9 cellular contexts compared by ENCODE assay signal in the genomic region with DNA sequence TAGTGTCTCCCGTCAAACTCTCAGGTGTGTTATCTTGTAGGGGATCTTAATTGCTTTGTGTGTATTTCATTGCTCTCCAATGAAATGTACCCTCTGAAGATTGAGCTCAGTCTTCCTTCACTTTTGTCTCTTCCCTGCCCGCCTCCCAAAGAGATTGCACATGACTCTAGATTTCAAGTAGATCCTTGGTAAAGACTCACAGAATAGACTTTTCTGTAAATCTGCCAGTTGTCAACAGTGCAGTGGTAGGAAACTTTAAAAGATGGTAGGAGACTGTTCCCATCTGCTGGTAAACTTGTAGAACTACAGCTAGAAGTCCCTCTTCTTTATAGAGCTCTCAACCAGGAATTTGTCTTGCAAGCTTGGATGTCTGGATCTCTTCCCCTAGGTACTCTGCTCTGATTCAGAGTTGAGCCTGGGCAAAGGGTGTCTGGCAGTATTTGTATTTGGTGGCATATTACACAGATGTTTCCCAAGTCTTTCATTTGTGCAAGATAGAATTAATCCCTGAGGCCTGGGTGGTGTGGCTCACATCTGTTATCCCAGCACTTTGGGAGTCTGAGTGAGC. TPM values are rescaled to one million over a fixed set of nuclear protein-coding genes. Genes with fewer than 3 reads are reported as not detected.
DNase-seq lines count a peak whose midpoint lies in the region; ATAC-seq, FAIRE-seq and TF ChIP-seq lines count a peak whose summit lies in the region.
"Had no signal": no experiment of that assay in that cellular context is flagged by ENCODE, and none has a peak within 500 bp of the region (broad histone marks: within the 10 kb centered on the region; RNA-seq: fewer than 3 reads in every experiment).

No MANE protein-coding gene starts in this region.

- ATAC-seq in K562 = peak; percentile 94

- CTCF ChIA-PET in HEK293T (lab: Yijun Ruan, JAX) (interaction anchor here (0.7 to 1.1 kb wide), 4 partner anchors 15 to 128 kb away, joined by 3 to 5 read pairs (median 3); no protein-coding TSS in a partner anchor), K562 (lab: Yijun Ruan, JAX; ENCODE audit: low intra/inter-chr PET ratio) (interaction anchor here (1.2 kb wide), 1 partner anchor 119 kb away, joined by 4 read pairs; no protein-coding TSS in a partner anchor)
- CTCF ChIA-PET in activated CD4-positive, alpha-beta T cell treated with anti-CD3 and anti-CD28 coated beads, Interleukin-2, amount 10 ng/mL, durations not matched to agents 7 days and 5 days (lab: Charles Lee) = interaction anchor here (0.5 to 3.0 kb wide), 5 partner anchors 9 to 1527 kb away, joined by 3 to 10 read pairs (median 3); no protein-coding TSS in a partner anchor

- no peaks in the 10 kb centered on the region for H3K9me3 Mint-ChIP-seq in immature natural killer cell
- H3K9me3 Mint-ChIP-seq in activated CD4-positive, alpha-beta T cell treated with anti-CD3 and anti-CD28 coated beads, Interleukin-2, amount 10 ng/mL, durations not matched to agents 7 days and 5 days = no peaks in the 10 kb centered on the region

- peaks cover 4 to 6% of the 10 kb centered on the region in 2 donors for H3K4me1 Mint-ChIP-seq in immature natural killer cell
- peaks cover 2% of the 10 kb centered on the region for H3K4me1 Mint-ChIP-seq in activated CD4-positive, alpha-beta T cell treated with anti-CD3 and anti-CD28 coated beads, Interleukin-2, amount 10 ng/mL, durations not matched to agents 7 days and 5 days

- TF ChIP-seq EP300 in K562 (IDR thresholded peaks at IDR 0.05; ENCODE audit: low read length) (no peak), stomach (IDR thresholded peaks at IDR 0.05) (no peak)

- peaks cover 0 to 3% (median 0%) of the 10 kb centered on the region in 3 donors for H3K36me3 Mint-ChIP-seq in immature natural killer cell
- H3K36me3 Mint-ChIP-seq in activated CD4-positive, alpha-beta T cell treated with anti-CD3 and anti-CD28 coated beads, Interleukin-2, amount 10 ng/mL, durations not matched to agents 7 days and 5 days (ENCODE audit: low read depth) = no peaks in the 10 kb centered on the region

- H3K4me1 ChIP-seq in K562 (replicated peaks in 1 of 2; ENCODE audit: control insufficient read depth in 2 of 2, insufficient read depth in 2 of 2, low read length in 2 of 2) (peaks cover 0 to 6% of the 10 kb centered on the region in 2 experiments; a peak in 3 of 5 replicates), stomach (no peaks in the 10 kb centered on the region)

- intact Hi-C loops in K562 (cut with micrococcal nuclease) = loop anchor here (2.0 to 10.0 kb wide), 4 partner anchors 120 to 688 kb away; partner anchors contain the start of gene RCC1L
- intact Hi-C loops in stomach (cut with DNase I; ENCODE audit: low total_unique reads) = no loop called here

- POLR2A ChIA-PET in HEK293T (lab: Yijun Ruan, JAX) = interaction anchor here (0.8 kb wide), 1 partner anchor 23 kb away, joined by 3 read pairs; the partner anchor contains the start of gene HIP1
- POLR2A ChIA-PET in K562 (lab: Yijun Ruan, JAX) = interaction anchor here (0.6 to 1.6 kb wide), 6 partner anchors 9 to 297 kb away, joined by 3 to 5 read pairs (median 3); no protein-coding TSS in a partner anchor
- POLR2A ChIA-PET in activated CD4-positive, alpha-beta T cell treated with anti-CD3 and anti-CD28 coated beads, Interleukin-2, amount 10 ng/mL, durations not matched to agents 7 days and 5 days (lab: Charles Lee) = no interaction called here

- no peaks in the 10 kb centered on the region for H3K9me1 ChIP-seq in K562 (ENCODE audit: control insufficient read depth, insufficient read depth, low read length)

- H3K4me2 ChIP-seq in K562 (ENCODE audit: insufficient read depth, low read length) = no peak overlapping the region

- H3K79me2 ChIP-seq in K562 (ENCODE audit: control insufficient read depth, insufficient read depth, low read length) = no peaks in the 10 kb centered on the region

- TF ChIP-seq CTCF in K562 (IDR thresholded peaks at IDR 0.05 in 2 of 3, conservative IDR thresholded peaks at IDR 0.05 in 1 of 3; ENCODE audit: insufficient read depth in 2 of 3, low read depth in 1 of 3, low read length in 3 of 3) = peak; percentile 72 to 90 (median 86)
- TF ChIP-seq CTCF in stomach (IDR thresholded peaks at IDR 0.05) = peak in 5 of 7 experiments; percentile 46 to 79 (median 69)

- peaks cover 0 to 1% (median 0%) of the 10 kb centered on the region in 3 donors for H3K27me3 Mint-ChIP-seq in immature natural killer cell (ENCODE audit: low read depth in 3 of 3)
- H3K27me3 Mint-ChIP-seq in activated CD4-positive, alpha-beta T cell treated with anti-CD3 and anti-CD28 coated beads, Interleukin-2, amount 10 ng/mL, durations not matched to agents 7 days and 5 days = no peaks in the 10 kb centered on the region

- H3K36me3 ChIP-seq in K562 (ENCODE audit: control insufficient read depth, insufficient read depth, low read length) (no peaks in the 10 kb centered on the region), stomach (no peaks in the 10 kb centered on the region)
- H3K36me3 ChIP-seq: neutrophil had no signal

- WGBS in K562 (ENCODE audit: insufficient coverage, low coverage, missing lambda C conversion rate) = 5% methylated on average over 2 of the region's 2 CpGs
- 4 to 17% (median 11%) methylated on average over 2 of the region's 2 CpGs for WGBS in stomach, 5 donors

- H3K4me3 ChIP-seq in K562 (no peak overlapping the region), stomach (no peak overlapping the region)

- H3K9me3 ChIP-seq in K562 (replicated peaks; ENCODE audit: control insufficient read depth, insufficient read depth, low read depth, low read length) = no peaks in the 10 kb centered on the region
- H3K9me3 ChIP-seq in stomach = no peaks in the 10 kb centered on the region
- H3K9me3 ChIP-seq: neutrophil had no signal

- no peak for TF ChIP-seq POLR2A in K562 (conservative IDR thresholded peaks at IDR 0.05)
- no peak for TF ChIP-seq POLR2A in stomach (IDR thresholded peaks at IDR 0.05)

- peak; percentile 94 for FAIRE-seq in K562 (lab: Jason Lieb, UNC)

- peak overlapping the region; percentile 14; the same call in 1 of the 2 replicates for H2AFZ ChIP-seq in K562 (ENCODE audit: low read depth, low read length)

- peak overlapping the region in 1 of 6 donors; percentile 15 for H3K27ac Mint-ChIP-seq in immature natural killer cell
- H3K27ac Mint-ChIP-seq in activated CD4-positive, alpha-beta T cell treated with anti-CD3 and anti-CD28 coated beads, Interleukin-2, amount 10 ng/mL, durations not matched to agents 7 days and 5 days = no peak overlapping the region

- H3K27me3 ChIP-seq in K562 (ENCODE audit: control insufficient read depth in 2 of 2, insufficient read depth in 2 of 2, low read length in 2 of 2) (no peaks in the 10 kb centered on the region), stomach (no peaks in the 10 kb centered on the region)
- H3K27me3 ChIP-seq: neutrophil had no signal

- DNase-seq in DMS 273 treated with DMSO at 0.1 percent for 48 hours (lab: John Stamatoyannopoulos, UW) = peak; percentile 58
- peak; percentile 73 for DNase-seq in HEK293T (ENCODE audit: extremely low spot score)
- peak; percentile 63 to 77 for DNase-seq in NCI-H526 (lab: John Stamatoyannopoulos, UW)
- peak; percentile 65 to 82 (median 68) for DNase-seq in K562 (ENCODE audit: extremely low read depth in 1 of 4, low spot score in 3 of 4)
- peak; percentile 48 to 60 (median 56) for DNase-seq in immature natural killer cell
- no peak for DNase-seq in stomach
- DNase-seq in COLO668 (lab: John Stamatoyannopoulos, UW; ENCODE audit: unreplicated experiment) = no peak
- DNase-seq in activated CD4-positive, alpha-beta T cell treated with anti-CD3 and anti-CD28 coated beads, Interleukin-2, amount 10 ng/mL, durations not matched to agents 7 days and 5 days = no peak

- TF ChIP-seq RAD21 in K562 (CRISPR knock-in tag; conservative IDR thresholded peaks at IDR 0.05 in 1 of 2, IDR thresholded peaks at IDR 0.05 in 1 of 2) = peak; percentile 96 to 98

- no TSS peak for BruUV-seq in K562 (replicated peaks; lab: Mats Ljungman, UMichigan)

- in situ Hi-C loops in K562 (cut with MboI) = loop anchor here (25.0 kb wide), 1 partner anchor 875 kb away; the partner anchor contains the start of gene POMZP3

- no peaks in the 10 kb centered on the region for H4K20me1 ChIP-seq in K562 (replicated peaks; ENCODE audit: control insufficient read depth, insufficient read depth, low read length)

- no peak overlapping the region for H3K9ac ChIP-seq in K562 (ENCODE audit: insufficient read depth in 1 of 2, low read depth in 2 of 2, low read length in 2 of 2)

- no peak overlapping the region for H3K4me3 Mint-ChIP-seq in immature natural killer cell
- H3K4me3 Mint-ChIP-seq in activated CD4-positive, alpha-beta T cell treated with anti-CD3 and anti-CD28 coated beads, Interleukin-2, amount 10 ng/mL, durations not matched to agents 7 days and 5 days = no peak overlapping the region

- no peak overlapping the region for H3K27ac ChIP-seq in K562 (ENCODE audit: extremely low read depth, low read depth, low read length)
- H3K27ac ChIP-seq in stomach = no peak overlapping the region
- H3K27ac ChIP-seq: neutrophil had no signal

RNA-seq across cellular contexts. Expression of gene CCL26, which starts 9.6 kb away (rescaled TPM):
- 1.6 TPM in 1 of 2 replicates, not detected in the other for total RNA-seq in K562 (2011; cell fraction: chromatin; rRNA removed; ENCODE audit: low replicate concordance)
- 1.3 and 3.2 TPM in 2 replicates for total RNA-seq in K562 (2011; cell fraction: nucleolus; rRNA removed)
- total RNA-seq in K562 (2011; cell fraction: nucleoplasm; rRNA removed) = 3.0 TPM in 1 of 2 replicates, not detected in the other
- total RNA-seq in K562 (2014; rRNA removed) = 3.0 and 9.1 TPM in 2 replicates
- 5.9 and 8.9 TPM in 2 replicates for total RNA-seq in K562 (2014; rRNA removed; fragmentation: Illumina TruSeq; extraction: Trizol)
- total RNA-seq in K562 (2015; rRNA removed; fragmentation: Illumina TruSeq; extraction: Trizol) = 8.2 and 9.1 TPM in 2 replicates
- 8.1 and 8.4 TPM in 2 replicates for total RNA-seq in K562 (2021)
- polyA plus RNA-seq in K562 (2011; rRNA removed) = 1.3 and 2.3 TPM in 2 replicates
- 0.91 and 3.8 TPM in 2 replicates for polyA plus RNA-seq in K562 (2011; cell fraction: cytosol; rRNA removed)
- polyA plus RNA-seq in K562 (2011; cell fraction: nucleus; rRNA removed) = 1.4 TPM in 1 of 2 replicates, not detected in the other
- 1.5 and 7.1 TPM in 2 replicates for polyA plus RNA-seq in K562 (2012)
- 5.5 and 7.2 TPM in 2 replicates for polyA plus RNA-seq in K562 (2014; fragmentation: Illumina TruSeq; extraction: Trizol)
- 10 to 100 TPM; 21.8 to 26.8 TPM for polyA plus RNA-seq in K562 (2014; fragmentation: Nextera tagmentation; extraction: Ambion mirVana)
- 4.9 and 7.1 TPM in 2 replicates for polyA plus RNA-seq in K562 (2014; rRNA removed)
- polyA minus RNA-seq in K562 (2011; rRNA and poly(A)+ RNA removed) = 1.8 TPM in 1 of 2 replicates, not detected in the other
- polyA minus RNA-seq in K562 (2011; cell fraction: cytosol; rRNA and poly(A)+ RNA removed) = not detected in 2 replicates
- polyA minus RNA-seq in K562 (2011; cell fraction: nucleus; rRNA and poly(A)+ RNA removed) = not detected in 2 replicates
- not detected for polyA plus RNA-seq in immature natural killer cell
- total RNA-seq in stomach = not detected
- polyA plus RNA-seq in stomach = 1 to 10 TPM in 1 of 3 donors, under 1 TPM in 1, not detected in 1; 0.65 to 1.6 TPM
- total RNA-seq in activated CD4-positive, alpha-beta T cell treated with anti-CD3 and anti-CD28 coated beads, Interleukin-2, amount 10 ng/mL, durations not matched to agents 7 days and 5 days = not detected

RNA-seq across cellular contexts. Expression of gene HIP1, which starts 23.7 kb away (rescaled TPM):
- 47.3 and 47.4 TPM in 2 replicates for total RNA-seq in K562 (2011; cell fraction: chromatin; rRNA removed; ENCODE audit: low replicate concordance)
- total RNA-seq in K562 (2011; cell fraction: nucleolus; rRNA removed) = 26.8 and 28.3 TPM in 2 replicates
- 37.8 and 39.5 TPM in 2 replicates for total RNA-seq in K562 (2011; cell fraction: nucleoplasm; rRNA removed)
- total RNA-seq in K562 (2014; rRNA removed) = 5.8 and 9.1 TPM in 2 replicates
- 7.7 and 8.3 TPM in 2 replicates for total RNA-seq in K562 (2014; rRNA removed; fragmentation: Illumina TruSeq; extraction: Trizol)
- 9.5 and 10.4 TPM in 2 replicates for total RNA-seq in K562 (2015; rRNA removed; fragmentation: Illumina TruSeq; extraction: Trizol)
- 13.7 and 14.3 TPM in 2 replicates for total RNA-seq in K562 (2021)
- 8.5 and 12.3 TPM in 2 replicates for polyA plus RNA-seq in K562 (2011; rRNA removed)
- 10.5 and 17.5 TPM in 2 replicates for polyA plus RNA-seq in K562 (2011; cell fraction: cytosol; rRNA removed)
- 5.7 and 6.4 TPM in 2 replicates for polyA plus RNA-seq in K562 (2011; cell fraction: nucleus; rRNA removed)
- 9.7 and 26.7 TPM in 2 replicates for polyA plus RNA-seq in K562 (2012)
- polyA plus RNA-seq in K562 (2014; fragmentation: Illumina TruSeq; extraction: Trizol) = 11.8 and 12.1 TPM in 2 replicates
- 1 to 10 TPM; 2.4 to 2.6 TPM for polyA plus RNA-seq in K562 (2014; fragmentation: Nextera tagmentation; extraction: Ambion mirVana)
- 8.4 and 9.5 TPM in 2 replicates for polyA plus RNA-seq in K562 (2014; rRNA removed)
- 15.6 and 28.2 TPM in 2 replicates for polyA minus RNA-seq in K562 (2011; rRNA and poly(A)+ RNA removed)
- polyA minus RNA-seq in K562 (2011; cell fraction: cytosol; rRNA and poly(A)+ RNA removed) = 11.2 and 13.2 TPM in 2 replicates
- 3.8 and 5.5 TPM in 2 replicates for polyA minus RNA-seq in K562 (2011; cell fraction: nucleus; rRNA and poly(A)+ RNA removed)
- polyA plus RNA-seq in immature natural killer cell = 10 to 100 TPM in 1 of 3 donors, 1 to 10 TPM in 2; 3.9 to 13.3 (median 5.9) TPM
- total RNA-seq in stomach = 10 to 100 TPM in 1 of 5 donors, 1 to 10 TPM in 4; 6.2 to 15.8 (median 8.4) TPM
- 1 to 10 TPM; 2.8 to 6.4 (median 3.6) TPM for polyA plus RNA-seq in stomach
- total RNA-seq in activated CD4-positive, alpha-beta T cell treated with anti-CD3 and anti-CD28 coated beads, Interleukin-2, amount 10 ng/mL, durations not matched to agents 7 days and 5 days = 1 to 10 TPM; 2.2 to 2.8 TPM

RNA-seq across cellular contexts. Expression of gene CCL24, which starts 51.2 kb away (rescaled TPM):
- 2.5 TPM in 1 of 2 replicates, not detected in the other for total RNA-seq in K562 (2011; cell fraction: chromatin; rRNA removed; ENCODE audit: low replicate concordance)
- total RNA-seq in K562 (2011; cell fraction: nucleolus; rRNA removed) = 2.9 and 3.2 TPM in 2 replicates
- 2.6 TPM in 1 of 2 replicates, not detected in the other for total RNA-seq in K562 (2011; cell fraction: nucleoplasm; rRNA removed)
- total RNA-seq in K562 (2014; rRNA removed) (0.45 and 1.0 TPM in 2 replicates), K562 (2014; rRNA removed; fragmentation: Illumina TruSeq; extraction: Trizol) (0.38 and 0.58 TPM in 2 replicates), K562 (2015; rRNA removed; fragmentation: Illumina TruSeq; extraction: Trizol) (1.8 TPM in 2 replicates), K562 (2021) (0.45 and 0.80 TPM in 2 replicates), stomach (1 to 10 TPM in 2 of 5 donors, not detected in 3; 2.9 to 9.1 TPM)
- polyA plus RNA-seq in K562 (2011; rRNA removed) (1.1 and 3.6 TPM in 2 replicates), K562 (2014; fragmentation: Illumina TruSeq; extraction: Trizol) (1.0 TPM in 2 replicates), K562 (2014; fragmentation: Nextera tagmentation; extraction: Ambion mirVana) (under 1 TPM in 1 of 2 experiments, not detected in 1; 0.85 TPM), K562 (2014; rRNA removed) (0.77 and 1.3 TPM in 2 replicates), immature natural killer cell (not detected), stomach (1 to 10 TPM in 2 of 3 donors, not detected in 1; 2.1 to 4.6 TPM)
- 1.7 and 10.5 TPM in 2 replicates for polyA plus RNA-seq in K562 (2011; cell fraction: cytosol; rRNA removed)
- 2.2 TPM in 1 of 2 replicates, not detected in the other for polyA plus RNA-seq in K562 (2011; cell fraction: nucleus; rRNA removed)
- polyA plus RNA-seq in K562 (2012) = 0.92 and 1.1 TPM in 2 replicates
- polyA minus RNA-seq in K562 (2011; rRNA and poly(A)+ RNA removed) = 0.42 and 2.8 TPM in 2 replicates
- polyA minus RNA-seq in K562 (2011; cell fraction: cytosol; rRNA and poly(A)+ RNA removed) = not detected in 2 replicates
- not detected in 2 replicates for polyA minus RNA-seq in K562 (2011; cell fraction: nucleus; rRNA and poly(A)+ RNA removed)
- not detected for total RNA-seq in activated CD4-positive, alpha-beta T cell treated with anti-CD3 and anti-CD28 coated beads, Interleukin-2, amount 10 ng/mL, durations not matched to agents 7 days and 5 days

Comparison
In these comparisons a context has a peak if more than half of its experiments do, and no peak if none do; other contexts are left out.
1. DNase-seq: peak in DMS 273 treated with DMSO at 0.1 percent for 48 hours (single experiment), HEK293T (single experiment), NCI-H526 (2 of 2), K562 (4 of 4) and immature natural killer cell (3 of 3); none in stomach (single experiment), COLO668 (single experiment) and activated CD4-positive, alpha-beta T cell treated with anti-CD3 and anti-CD28 coated beads, Interleukin-2, amount 10 ng/mL, durations not matched to agents 7 days and 5 days (single experiment).